In genomic region chr9:1536522-1537170, GRCh38 we compare ENCODE assay signal across 14 cellular contexts.
DNase-seq lines count a peak whose midpoint lies in the region; ATAC-seq lines count a peak whose summit lies in the region.
"Had no signal": no experiment of that assay in that cellular context is flagged by ENCODE, and none has a peak within 500 bp of the region (broad histone marks: within the 10 kb centered on the region; RNA-seq: fewer than 3 reads in every experiment).

No MANE protein-coding gene starts in this region.

- no peak for DNase-seq in activated T-cell treated with anti-CD3 and anti-CD28 coated beads, Interleukin-2, amount 50 U/mL, for 72 hours
- DNase-seq in activated T-cell treated with anti-CD3 and anti-CD28 coated beads, Interleukin-2, amount 50 U/mL, for 4 hours: no peak
- no peak for DNase-seq in NOMO-1 treated with dmso at 0.1 percent for 144 hours (lab: John Stamatoyannopoulos, UW; ENCODE audit: unreplicated experiment)
- no peak for DNase-seq in left ventricle myocardium superior
- DNase-seq in stimulated activated CD4-positive, alpha-beta T cell treated with anti-CD3 and anti-CD28 coated beads, Interleukin-15, amount 100 ng/mL, for 24 hours: no peak
- DNase-seq in effector CD8-positive, alpha-beta T cell (lab: John Stamatoyannopoulos, UW): no peak
- DNase-seq: activated CD4-positive, alpha-beta memory T cell treated with anti-CD3 and anti-CD28 coated beads, Interleukin-2, amount 10 ng/mL, durations not matched to agents 7 days and 5 days; activated naive CD4-positive, alpha-beta T cell treated with anti-CD3 and anti-CD28 coated beads, Interleukin-2, amount 10 ng/mL, durations not matched to agents 7 days and 5 days; Calu3; glutamatergic neuron; psoas muscle; T-helper 17 cell had no signal

- H3K9me3 Mint-ChIP-seq in activated T-cell treated with anti-CD3 and anti-CD28 coated beads, Interleukin-2, amount 50 U/mL, for 72 hours: no peaks in the 10 kb centered on the region
- H3K9me3 Mint-ChIP-seq in activated T-cell treated with anti-CD3 and anti-CD28 coated beads, Interleukin-2, amount 50 U/mL, for 4 hours: no peaks in the 10 kb centered on the region
- H3K9me3 Mint-ChIP-seq: activated CD4-positive, alpha-beta memory T cell treated with anti-CD3 and anti-CD28 coated beads, Interleukin-2, amount 10 ng/mL, durations not matched to agents 7 days and 5 days; activated naive CD4-positive, alpha-beta T cell treated with anti-CD3 and anti-CD28 coated beads, Interleukin-2, amount 10 ng/mL, durations not matched to agents 7 days and 5 days had no signal

- H3K4me3 Mint-ChIP-seq in activated T-cell treated with anti-CD3 and anti-CD28 coated beads, Interleukin-2, amount 50 U/mL, for 72 hours: peak overlapping the region in 1 of 2 donors; percentile 43
- H3K4me3 Mint-ChIP-seq in activated T-cell treated with anti-CD3 and anti-CD28 coated beads, Interleukin-2, amount 50 U/mL, for 4 hours: no peak overlapping the region
- H3K4me3 Mint-ChIP-seq: activated CD4-positive, alpha-beta memory T cell treated with anti-CD3 and anti-CD28 coated beads, Interleukin-2, amount 10 ng/mL, durations not matched to agents 7 days and 5 days; activated naive CD4-positive, alpha-beta T cell treated with anti-CD3 and anti-CD28 coated beads, Interleukin-2, amount 10 ng/mL, durations not matched to agents 7 days and 5 days; T-helper 17 cell had no signal

- peaks cover 15% of the 10 kb centered on the region for H3K4me1 Mint-ChIP-seq in activated T-cell treated with anti-CD3 and anti-CD28 coated beads, Interleukin-2, amount 50 U/mL, for 72 hours (ENCODE audit: low read depth)
- no peaks in the 10 kb centered on the region for H3K4me1 Mint-ChIP-seq in activated T-cell treated with anti-CD3 and anti-CD28 coated beads, Interleukin-2, amount 50 U/mL, for 4 hours (ENCODE audit: low read depth)
- H3K4me1 Mint-ChIP-seq: activated naive CD4-positive, alpha-beta T cell treated with anti-CD3 and anti-CD28 coated beads, Interleukin-2, amount 10 ng/mL, durations not matched to agents 7 days and 5 days; T-helper 17 cell had no signal

- ATAC-seq in activated T-cell treated with anti-CD3 and anti-CD28 coated beads, Interleukin-2, amount 50 U/mL, for 72 hours (replicated peaks in 1 of 2): peak; percentile 37 to 54
- no peak for ATAC-seq in activated T-cell treated with anti-CD3 and anti-CD28 coated beads, Interleukin-2, amount 50 U/mL, for 4 hours
- ATAC-seq in GM21723 (IDR thresholded peaks at IDR 0.05; ENCODE audit: unreplicated experiment): peak; percentile 69
- ATAC-seq in HG03159 (IDR thresholded peaks at IDR 0.05; ENCODE audit: unreplicated experiment): peak; percentile 78
- ATAC-seq in left ventricle myocardium superior: no peak
- ATAC-seq: psoas muscle, T-helper 17 cell had no signal

- H3K27ac Mint-ChIP-seq in activated T-cell treated with anti-CD3 and anti-CD28 coated beads, Interleukin-2, amount 50 U/mL, for 72 hours: no peak overlapping the region
- H3K27ac Mint-ChIP-seq: activated CD4-positive, alpha-beta memory T cell treated with anti-CD3 and anti-CD28 coated beads, Interleukin-2, amount 10 ng/mL, durations not matched to agents 7 days and 5 days; activated naive CD4-positive, alpha-beta T cell treated with anti-CD3 and anti-CD28 coated beads, Interleukin-2, amount 10 ng/mL, durations not matched to agents 7 days and 5 days; T-helper 17 cell had no signal

- no peaks in the 10 kb centered on the region for H3K36me3 Mint-ChIP-seq in activated T-cell treated with anti-CD3 and anti-CD28 coated beads, Interleukin-2, amount 50 U/mL, for 72 hours (ENCODE audit: insufficient read depth in 2 of 2)
- no peaks in the 10 kb centered on the region for H3K36me3 Mint-ChIP-seq in activated T-cell treated with anti-CD3 and anti-CD28 coated beads, Interleukin-2, amount 50 U/mL, for 4 hours (ENCODE audit: insufficient read depth)
- H3K36me3 Mint-ChIP-seq: activated naive CD4-positive, alpha-beta T cell treated with anti-CD3 and anti-CD28 coated beads, Interleukin-2, amount 10 ng/mL, durations not matched to agents 7 days and 5 days had no signal

- H3K27me3 Mint-ChIP-seq in activated T-cell treated with anti-CD3 and anti-CD28 coated beads, Interleukin-2, amount 50 U/mL, for 72 hours (ENCODE audit: low read depth): peaks cover 13% of the 10 kb centered on the region
- H3K27me3 Mint-ChIP-seq in activated T-cell treated with anti-CD3 and anti-CD28 coated beads, Interleukin-2, amount 50 U/mL, for 4 hours (ENCODE audit: low read depth): peaks cover 2% of the 10 kb centered on the region
- H3K27me3 Mint-ChIP-seq: activated CD4-positive, alpha-beta memory T cell treated with anti-CD3 and anti-CD28 coated beads, Interleukin-2, amount 10 ng/mL, durations not matched to agents 7 days and 5 days; activated naive CD4-positive, alpha-beta T cell treated with anti-CD3 and anti-CD28 coated beads, Interleukin-2, amount 10 ng/mL, durations not matched to agents 7 days and 5 days; T-helper 17 cell had no signal

- intact Hi-C loops in left ventricle myocardium superior (cut with micrococcal nuclease): no loop called here

Comparison
In these comparisons a context has a peak if more than half of its experiments do, and no peak if none do; other contexts are left out.
1. ATAC-seq: peak in activated T-cell treated with anti-CD3 and anti-CD28 coated beads, Interleukin-2, amount 50 U/mL, for 72 hours (2 of 2), GM21723 (single experiment) and HG03159 (single experiment); none in activated T-cell treated with anti-CD3 and anti-CD28 coated beads, Interleukin-2, amount 50 U/mL, for 4 hours (0 of 2) and left ventricle myocardium superior (single experiment).